Comparison of ENCODE assay signal across 15 cellular contexts in genomic region chr1:96256391-96256790, GRCh38.
A peak's percentile ranks its signal among the peaks of the same experiment; 100 is the strongest.
DNase-seq lines count a peak whose midpoint lies in the region; ATAC-seq and TF ChIP-seq lines count a peak whose summit lies in the region.
"Had no signal": no experiment of that assay in that cellular context is flagged by ENCODE, and none has a peak within 500 bp of the region (broad histone marks: within the 10 kb centered on the region; RNA-seq: fewer than 3 reads in every experiment).

No MANE protein-coding gene starts in this region.

- ATAC-seq in HG02885 (IDR thresholded peaks at IDR 0.05; ENCODE audit: poor library complexity, unreplicated experiment) (no peak), GM19351 (IDR thresholded peaks at IDR 0.05; ENCODE audit: unreplicated experiment) (no peak)
- ATAC-seq: A549; CD8-positive, alpha-beta T cell; HCT116 had no signal

- H3K4me1 ChIP-seq in thyroid gland: no peaks in the 10 kb centered on the region
- H3K4me1 ChIP-seq: A549 had no signal

- peak; percentile 12 for DNase-seq in choroid plexus epithelial cell (ENCODE audit: low read depth)
- DNase-seq in fibroblast of pulmonary artery (ENCODE audit: low read depth): peak; percentile 31
- no peak for DNase-seq in NCI-H2107 (lab: John Stamatoyannopoulos, UW)
- no peak for DNase-seq in thyroid gland
- DNase-seq: CD8-positive, alpha-beta T cell; COR-L47; DMS153; DMS79 treated with DMSO at 0.1 percent for 48 hours; EL had no signal

- no peaks in the 10 kb centered on the region for H3K36me3 Mint-ChIP-seq in nephron (ENCODE audit: low read depth)
- H3K36me3 Mint-ChIP-seq: CD14-positive monocyte; CD8-positive, alpha-beta T cell had no signal

- 53 to 59% methylated on average over 2 of the region's 2 CpGs for WGBS in thyroid gland, 2 donors

- no peak for TF ChIP-seq POLR2A in thyroid gland (IDR thresholded peaks at IDR 0.05)

- no peaks in the 10 kb centered on the region for H3K27me3 Mint-ChIP-seq in nephron (ENCODE audit: low read depth)

- H3K27ac Mint-ChIP-seq in nephron: peak overlapping the region in 2 of 3 experiments; percentile 34 to 58
- H3K27ac Mint-ChIP-seq: CD14-positive monocyte; CD8-positive, alpha-beta T cell had no signal

- H3K4me3 Mint-ChIP-seq in nephron: no peak overlapping the region
- H3K4me3 Mint-ChIP-seq: CD14-positive monocyte; CD8-positive, alpha-beta T cell had no signal

- H3K4me3 ChIP-seq in choroid plexus epithelial cell (ENCODE audit: low read depth, low read length) (no peak overlapping the region), fibroblast of pulmonary artery (replicated peaks; ENCODE audit: low read depth, low read length) (no peak overlapping the region), thyroid gland (replicated peaks in 1 of 3) (no peak overlapping the region)
- H3K4me3 ChIP-seq: A549 had no signal

- TF ChIP-seq CTCF in choroid plexus epithelial cell (conservative IDR thresholded peaks at IDR 0.05; ENCODE audit: low read depth, low read length) (no peak), fibroblast of pulmonary artery (IDR thresholded peaks at IDR 0.05; ENCODE audit: low read length, missing control alignments) (no peak), nephron (IDR thresholded peaks at IDR 0.05; ENCODE audit: unreplicated experiment in 3 of 3) (no peak), thyroid gland (IDR thresholded peaks at IDR 0.05) (no peak)

- H3K36me3 ChIP-seq in thyroid gland: no peaks in the 10 kb centered on the region

- intact Hi-C loops in thyroid gland (cut with DNase I): no loop called here

- no peaks in the 10 kb centered on the region for H3K9me3 ChIP-seq in thyroid gland
- H3K9me3 ChIP-seq: A549 had no signal

- peaks cover 15% of the 10 kb centered on the region for H3K4me1 Mint-ChIP-seq in nephron
- H3K4me1 Mint-ChIP-seq: CD14-positive monocyte had no signal

- no peaks in the 10 kb centered on the region for H3K27me3 ChIP-seq in thyroid gland

- H3K9me3 Mint-ChIP-seq in nephron: peaks cover 5% of the 10 kb centered on the region

- no peak overlapping the region for H3K27ac ChIP-seq in thyroid gland
- H3K27ac ChIP-seq: A549 had no signal

Comparison
In these comparisons a context has a peak if more than half of its experiments do, and no peak if none do; other contexts are left out.
1. DNase-seq: peak in choroid plexus epithelial cell (single experiment) and fibroblast of pulmonary artery (single experiment); none in NCI-H2107 (single experiment) and thyroid gland (0 of 2).